9 cellular contexts compared by ENCODE assay signal in the genomic region with DNA sequence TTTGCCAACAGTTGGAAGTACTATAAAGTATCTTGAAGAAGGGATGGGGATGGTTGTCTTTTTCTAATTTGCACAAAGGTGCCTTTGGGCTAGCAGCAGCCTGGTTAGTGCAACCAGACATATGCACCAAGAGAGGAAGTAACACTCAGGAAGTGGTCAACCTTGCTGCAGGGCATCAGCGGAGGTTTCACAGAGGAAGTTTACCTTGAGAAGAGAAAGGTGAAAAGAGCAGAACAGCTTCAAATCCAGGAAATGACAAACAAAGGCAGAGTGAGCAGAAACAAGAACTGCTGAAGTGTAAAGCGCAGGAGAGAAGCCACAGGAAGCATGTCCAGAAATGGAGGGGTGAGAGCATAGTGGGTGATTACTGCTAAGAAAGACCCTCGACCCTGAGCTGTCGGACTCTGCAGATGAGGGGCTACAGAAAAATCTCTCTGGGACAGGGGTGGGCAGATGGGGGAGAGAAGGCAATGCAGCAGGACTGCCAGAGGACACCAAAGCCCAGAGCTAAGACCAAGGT.
A peak's percentile ranks its signal among the peaks of the same experiment; 100 is the strongest.
DNase-seq lines count a peak whose midpoint lies in the region; ATAC-seq and TF ChIP-seq lines count a peak whose summit lies in the region.
"Had no signal": no experiment of that assay in that cellular context is flagged by ENCODE, and none has a peak within 500 bp of the region (broad histone marks: within the 10 kb centered on the region; RNA-seq: fewer than 3 reads in every experiment).

No MANE protein-coding gene starts in this region.

- intact Hi-C loops in sigmoid colon (cut with DNase I): loop anchor here (2.0 kb wide), 1 partner anchor 67 kb away; a partner anchor contains a TSS
- intact Hi-C loops in posterior cingulate gyrus (cut with DNase I): loop anchor here (5.0 kb wide), 1 partner anchor 68 kb away; a partner anchor contains a TSS

- no peak for TF ChIP-seq EP300 in sigmoid colon (IDR thresholded peaks at IDR 0.05)

- peak overlapping the region; percentile 89 to 99 for H3K27ac ChIP-seq in coronary artery
- peak overlapping the region; percentile 41 to 96 (median 82) for H3K27ac ChIP-seq in sigmoid colon

- TF ChIP-seq CTCF in coronary artery (IDR thresholded peaks at IDR 0.05): no peak
- TF ChIP-seq CTCF in sigmoid colon (IDR thresholded peaks at IDR 0.05): no peak

- DNase-seq in CD1c-positive myeloid dendritic cell (ENCODE audit: extremely low spot score) (peak; percentile 58), coronary artery (ENCODE audit: low spot score) (no peak), sigmoid colon (no peak), posterior cingulate gyrus (no peak), NCI-H1048 (lab: John Stamatoyannopoulos, UW) (no peak)
- DNase-seq in T-helper 2 cell treated with Interferon-gamma antibody and Interleukin-4, amounts not matched to agents 5 μg/mL and 100 μg/mL, for 36 hours (ENCODE audit: low spot score): peak; percentile 74
- DNase-seq: left cardiac atrium had no signal

- peak; percentile 65 for ATAC-seq in GM19351 (IDR thresholded peaks at IDR 0.05; ENCODE audit: unreplicated experiment)
- ATAC-seq in HG03378 (IDR thresholded peaks at IDR 0.05; ENCODE audit: unreplicated experiment): peak; percentile 74

- TF ChIP-seq POLR2A in sigmoid colon (IDR thresholded peaks at IDR 0.05): no peak

- H3K27me3 Mint-ChIP-seq in T-helper 2 cell treated with Interferon-gamma antibody and Interleukin-4, amounts not matched to agents 5 μg/mL and 100 μg/mL, for 36 hours (ENCODE audit: low read depth): no peaks in the 10 kb centered on the region

- H3K4me1 Mint-ChIP-seq in T-helper 2 cell treated with Interferon-gamma antibody and Interleukin-4, amounts not matched to agents 5 μg/mL and 100 μg/mL, for 36 hours (ENCODE audit: low read depth): peaks cover 83% of the 10 kb centered on the region

- WGBS in sigmoid colon, 2 donors: 32 to 77% methylated on average over 4 of the region's 4 CpGs

- H3K27me3 ChIP-seq in sigmoid colon: no peaks in the 10 kb centered on the region

- H3K4me3 Mint-ChIP-seq in T-helper 2 cell treated with Interferon-gamma antibody and Interleukin-4, amounts not matched to agents 5 μg/mL and 100 μg/mL, for 36 hours: peak overlapping the region; percentile 82

- peak overlapping the region; percentile 92 for H3K27ac Mint-ChIP-seq in T-helper 2 cell treated with Interferon-gamma antibody and Interleukin-4, amounts not matched to agents 5 μg/mL and 100 μg/mL, for 36 hours

- H3K36me3 Mint-ChIP-seq in T-helper 2 cell treated with Interferon-gamma antibody and Interleukin-4, amounts not matched to agents 5 μg/mL and 100 μg/mL, for 36 hours (ENCODE audit: low read depth): peaks cover 45% of the 10 kb centered on the region

- H3K9me3 ChIP-seq in sigmoid colon: no peaks in the 10 kb centered on the region

- no peak overlapping the region for H3K4me3 ChIP-seq in coronary artery
- H3K4me3 ChIP-seq in sigmoid colon: no peak overlapping the region

- H3K9me3 Mint-ChIP-seq in T-helper 2 cell treated with Interferon-gamma antibody and Interleukin-4, amounts not matched to agents 5 μg/mL and 100 μg/mL, for 36 hours: peaks cover 4% of the 10 kb centered on the region

- no peaks in the 10 kb centered on the region for H3K36me3 ChIP-seq in sigmoid colon

- peaks cover 0 to 62% (median 60%) of the 10 kb centered on the region in 4 donors for H3K4me1 ChIP-seq in sigmoid colon

Comparison
In these comparisons a context has a peak if more than half of its experiments do, and no peak if none do; other contexts are left out.
1. DNase-seq: peak in CD1c-positive myeloid dendritic cell (single experiment) and T-helper 2 cell treated with Interferon-gamma antibody and Interleukin-4, amounts not matched to agents 5 μg/mL and 100 μg/mL, for 36 hours (single experiment); none in coronary artery (single experiment), sigmoid colon (single experiment), posterior cingulate gyrus (0 of 10) and NCI-H1048 (single experiment).